Comparison of ENCODE assay signal across 14 cellular contexts in the genomic region with DNA sequence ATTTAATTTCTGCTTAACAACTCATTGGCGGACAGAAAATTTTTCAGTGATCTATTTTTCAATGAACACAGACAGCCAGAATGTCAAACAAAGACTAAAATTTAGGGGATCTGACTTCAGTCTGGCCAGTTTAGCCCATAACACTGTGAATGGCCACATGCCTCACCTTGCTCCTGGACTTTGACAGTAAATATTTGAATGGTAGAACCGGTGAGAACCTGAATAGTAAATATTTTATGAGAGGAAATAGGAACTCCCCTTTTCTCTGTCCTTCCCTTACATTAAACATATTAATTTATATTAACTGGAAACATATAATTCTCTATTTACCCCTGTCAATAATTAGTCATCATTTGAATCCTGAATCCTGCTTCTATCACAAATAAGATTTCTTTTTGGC.
A peak's percentile ranks its signal among the peaks of the same experiment; 100 is the strongest.
DNase-seq lines count a peak whose midpoint lies in the region; ATAC-seq and TF ChIP-seq lines count a peak whose summit lies in the region.
"Had no signal": no experiment of that assay in that cellular context is flagged by ENCODE, and none has a peak within 500 bp of the region (broad histone marks: within the 10 kb centered on the region; RNA-seq: fewer than 3 reads in every experiment).

No MANE protein-coding gene starts in this region.

- H3K27ac ChIP-seq in VCaP, result peak overlapping the region; percentile 77
- H3K27ac ChIP-seq in liver (ENCODE audit: low read depth in 1 of 2, low read length in 2 of 2), result peak overlapping the region; percentile 4 to 46
- H3K27ac ChIP-seq in vagina, result no peak overlapping the region
- H3K27ac ChIP-seq: A549, BLaER1, HL-60 had no signal

- 30% methylated on average over 2 of the region's 2 CpGs for WGBS in liver

- H3K9me3 ChIP-seq in liver (ENCODE audit: control insufficient read depth in 4 of 4, low read length in 3 of 4), result no peaks in the 10 kb centered on the region
- H3K9me3 ChIP-seq in vagina, result no peaks in the 10 kb centered on the region
- H3K9me3 ChIP-seq: A549, BLaER1 had no signal

- peak; percentile 19 to 28 for TF ChIP-seq RAD21 in liver (IDR thresholded peaks at IDR 0.05)

- peak; percentile 6 for DNase-seq in HuH-7 (ENCODE audit: low spot score)
- no peak for DNase-seq in vagina (ENCODE audit: extremely low spot score in 2 of 2)
- no peak for DNase-seq in cerebellum (ENCODE audit: low spot score)
- DNase-seq in AG20443 (ENCODE audit: low spot score), result no peak
- DNase-seq: CD4-positive, alpha-beta memory T cell; HCEC 1CT; KG1 had no signal

- intact Hi-C loops in vagina (cut with DNase I), result no loop called here

- no peak for ATAC-seq in HG03520 (IDR thresholded peaks at IDR 0.05; ENCODE audit: unreplicated experiment)
- ATAC-seq: A549, GM23338 had no signal

- peaks cover 0 to 28% (median 11%) of the 10 kb centered on the region in 4 donors for H3K4me1 ChIP-seq in liver (ENCODE audit: control insufficient read depth in 4 of 4, insufficient read depth in 4 of 4, low read length in 3 of 4)
- H3K4me1 ChIP-seq in vagina, result no peaks in the 10 kb centered on the region
- H3K4me1 ChIP-seq: A549, BLaER1 had no signal

- no peak for TF ChIP-seq CTCF in VCaP (conservative IDR thresholded peaks at IDR 0.05)
- no peak for TF ChIP-seq CTCF in liver (IDR thresholded peaks at IDR 0.05; ENCODE audit: low read depth, low read length, missing input control)
- TF ChIP-seq CTCF in vagina (IDR thresholded peaks at IDR 0.05), result no peak

- no peak overlapping the region for H3K9ac ChIP-seq in liver (ENCODE audit: low read depth in 1 of 2, low read length in 2 of 2)
- H3K9ac ChIP-seq: BLaER1 had no signal

- TF ChIP-seq POLR2A in vagina (IDR thresholded peaks at IDR 0.05), result no peak

- no peaks in the 10 kb centered on the region for H3K36me3 ChIP-seq in liver (ENCODE audit: control insufficient read depth in 4 of 4, insufficient read depth in 3 of 4, low read depth in 1 of 4, low read length in 3 of 4)
- H3K36me3 ChIP-seq in vagina, result no peaks in the 10 kb centered on the region
- H3K36me3 ChIP-seq: BLaER1 had no signal

- H3K4me3 ChIP-seq in liver (ENCODE audit: low read depth in 1 of 3, low read length in 3 of 3), result no peak overlapping the region
- no peak overlapping the region for H3K4me3 ChIP-seq in vagina
- H3K4me3 ChIP-seq: A549, BLaER1, GM23338 had no signal

- no peaks in the 10 kb centered on the region for H3K27me3 ChIP-seq in liver (ENCODE audit: control insufficient read depth in 4 of 4, insufficient read depth in 4 of 4, low read length in 3 of 4)
- H3K27me3 ChIP-seq in vagina, result no peaks in the 10 kb centered on the region
- H3K27me3 ChIP-seq: BLaER1 had no signal

TF ChIP-seq in liver, 16 proteins besides CTCF, POLR2A, EP300 and RAD21:
- TF ChIP-seq JUND (IDR thresholded peaks at IDR 0.05) (peak in 1 of 2 donors; percentile 17), YY1 (IDR thresholded peaks at IDR 0.05) (peak; percentile 69), SP1 (IDR thresholded peaks at IDR 0.05) (peak; percentile 81), RXRA (IDR thresholded peaks at IDR 0.05) (peak; percentile 42 to 57), FOXA2 (IDR thresholded peaks at IDR 0.05) (peak; percentile 60), NR2F2 (IDR thresholded peaks at IDR 0.05) (no peak), EGR1 (IDR thresholded peaks at IDR 0.05; ENCODE audit: low read depth in 2 of 2) (no peak), GABPA (IDR thresholded peaks at IDR 0.05 in 1 of 2, conservative IDR thresholded peaks at IDR 0.05 in 1 of 2) (no peak), HNF4A (conservative IDR thresholded peaks at IDR 0.05) (peak; percentile 88 to 89), HNF4G (IDR thresholded peaks at IDR 0.05) (peak; percentile 73), TAF1 (conservative IDR thresholded peaks at IDR 0.05) (peak; percentile 16), FOXA1 (IDR thresholded peaks at IDR 0.05) (no peak)
- TF ChIP-seq, protein P1, sequence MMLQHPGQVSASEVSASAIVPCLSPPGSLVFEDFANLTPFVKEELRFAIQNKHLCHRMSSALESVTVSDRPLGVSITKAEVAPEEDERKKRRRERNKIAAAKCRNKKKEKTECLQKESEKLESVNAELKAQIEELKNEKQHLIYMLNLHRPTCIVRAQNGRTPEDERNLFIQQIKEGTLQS (IDR thresholded peaks at IDR 0.05), result peak; percentile 27
- TF ChIP-seq, protein P2, sequence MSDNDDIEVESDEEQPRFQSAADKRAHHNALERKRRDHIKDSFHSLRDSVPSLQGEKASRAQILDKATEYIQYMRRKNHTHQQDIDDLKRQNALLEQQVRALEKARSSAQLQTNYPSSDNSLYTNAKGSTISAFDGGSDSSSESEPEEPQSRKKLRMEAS (IDR thresholded peaks at IDR 0.05), result peak; percentile 83
- TF ChIP-seq, protein P3, sequence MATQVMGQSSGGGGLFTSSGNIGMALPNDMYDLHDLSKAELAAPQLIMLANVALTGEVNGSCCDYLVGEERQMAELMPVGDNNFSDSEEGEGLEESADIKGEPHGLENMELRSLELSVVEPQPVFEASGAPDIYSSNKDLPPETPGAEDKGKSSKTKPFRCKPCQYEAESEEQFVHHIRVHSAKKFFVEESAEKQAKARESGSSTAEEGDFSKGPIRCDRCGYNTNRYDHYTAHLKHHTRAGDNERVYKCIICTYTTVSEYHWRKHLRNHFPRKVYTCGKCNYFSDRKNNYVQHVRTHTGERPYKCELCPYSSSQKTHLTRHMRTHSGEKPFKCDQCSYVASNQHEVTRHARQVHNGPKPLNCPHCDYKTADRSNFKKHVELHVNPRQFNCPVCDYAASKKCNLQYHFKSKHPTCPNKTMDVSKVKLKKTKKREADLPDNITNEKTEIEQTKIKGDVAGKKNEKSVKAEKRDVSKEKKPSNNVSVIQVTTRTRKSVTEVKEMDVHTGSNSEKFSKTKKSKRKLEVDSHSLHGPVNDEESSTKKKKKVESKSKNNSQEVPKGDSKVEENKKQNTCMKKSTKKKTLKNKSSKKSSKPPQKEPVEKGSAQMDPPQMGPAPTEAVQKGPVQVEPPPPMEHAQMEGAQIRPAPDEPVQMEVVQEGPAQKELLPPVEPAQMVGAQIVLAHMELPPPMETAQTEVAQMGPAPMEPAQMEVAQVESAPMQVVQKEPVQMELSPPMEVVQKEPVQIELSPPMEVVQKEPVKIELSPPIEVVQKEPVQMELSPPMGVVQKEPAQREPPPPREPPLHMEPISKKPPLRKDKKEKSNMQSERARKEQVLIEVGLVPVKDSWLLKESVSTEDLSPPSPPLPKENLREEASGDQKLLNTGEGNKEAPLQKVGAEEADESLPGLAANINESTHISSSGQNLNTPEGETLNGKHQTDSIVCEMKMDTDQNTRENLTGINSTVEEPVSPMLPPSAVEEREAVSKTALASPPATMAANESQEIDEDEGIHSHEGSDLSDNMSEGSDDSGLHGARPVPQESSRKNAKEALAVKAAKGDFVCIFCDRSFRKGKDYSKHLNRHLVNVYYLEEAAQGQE (IDR thresholded peaks at IDR 0.05), result peak; percentile 36
- TF ChIP-seq, protein P4, sequence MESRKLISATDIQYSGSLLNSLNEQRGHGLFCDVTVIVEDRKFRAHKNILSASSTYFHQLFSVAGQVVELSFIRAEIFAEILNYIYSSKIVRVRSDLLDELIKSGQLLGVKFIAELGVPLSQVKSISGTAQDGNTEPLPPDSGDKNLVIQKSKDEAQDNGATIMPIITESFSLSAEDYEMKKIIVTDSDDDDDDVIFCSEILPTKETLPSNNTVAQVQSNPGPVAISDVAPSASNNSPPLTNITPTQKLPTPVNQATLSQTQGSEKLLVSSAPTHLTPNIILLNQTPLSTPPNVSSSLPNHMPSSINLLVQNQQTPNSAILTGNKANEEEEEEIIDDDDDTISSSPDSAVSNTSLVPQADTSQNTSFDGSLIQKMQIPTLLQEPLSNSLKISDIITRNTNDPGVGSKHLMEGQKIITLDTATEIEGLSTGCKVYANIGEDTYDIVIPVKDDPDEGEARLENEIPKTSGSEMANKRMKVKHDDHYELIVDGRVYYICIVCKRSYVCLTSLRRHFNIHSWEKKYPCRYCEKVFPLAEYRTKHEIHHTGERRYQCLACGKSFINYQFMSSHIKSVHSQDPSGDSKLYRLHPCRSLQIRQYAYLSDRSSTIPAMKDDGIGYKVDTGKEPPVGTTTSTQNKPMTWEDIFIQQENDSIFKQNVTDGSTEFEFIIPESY (IDR thresholded peaks at IDR 0.05), result peak; percentile 17
